ENCODE assay signal across 8 cellular contexts in the genomic region with DNA sequence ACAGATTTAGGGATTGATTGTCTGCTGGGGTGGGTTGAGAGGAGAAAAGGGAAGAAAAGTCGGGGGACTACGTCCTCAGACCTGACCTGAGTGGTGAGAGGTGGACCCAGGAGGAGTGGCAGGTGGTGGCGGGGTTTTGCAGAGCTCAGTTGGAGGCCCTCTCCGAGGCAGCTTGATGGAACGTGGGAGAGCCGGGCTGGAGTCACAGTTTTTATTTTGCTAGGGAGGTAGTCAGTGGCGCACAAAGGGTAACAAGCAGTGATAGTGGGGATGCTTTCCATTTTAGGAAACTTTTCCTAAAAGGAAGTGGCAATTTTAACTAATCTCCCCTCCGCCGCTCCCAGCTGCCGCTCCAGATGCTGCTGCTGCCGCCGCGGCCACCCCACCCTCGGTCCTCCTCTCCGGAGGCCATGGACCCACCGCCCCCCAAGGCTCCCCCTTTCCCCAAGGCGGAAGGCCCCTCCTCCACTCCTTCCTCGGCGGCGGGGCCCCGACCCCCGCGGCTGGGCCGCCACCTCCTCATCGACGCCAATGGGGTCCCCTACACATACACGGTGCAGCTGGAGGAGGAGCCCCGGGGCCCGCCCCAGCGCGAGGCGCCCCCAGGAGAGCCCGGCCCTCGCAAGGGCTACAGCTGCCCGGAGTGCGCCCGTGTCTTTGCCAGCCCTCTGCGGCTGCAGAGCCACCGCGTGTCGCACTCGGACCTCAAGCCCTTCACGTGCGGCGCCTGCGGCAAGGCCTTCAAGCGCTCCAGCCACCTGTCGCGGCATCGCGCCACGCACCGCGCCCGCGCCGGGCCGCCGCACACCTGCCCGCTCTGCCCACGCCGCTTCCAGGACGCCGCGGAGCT.
DNase-seq lines count a peak whose midpoint lies in the region; ATAC-seq and TF ChIP-seq lines count a peak whose summit lies in the region.

No MANE protein-coding gene starts in this region.

- H3K27me3 Mint-ChIP-seq in activated naive CD4-positive, alpha-beta T cell treated with anti-CD3 and anti-CD28 coated beads, Interleukin-2, amount 50 U/mL, for 24 hours = no peaks in the 10 kb centered on the region

- no peaks in the 10 kb centered on the region for H3K9me3 ChIP-seq in KOPT-K1 (ENCODE audit: insufficient read depth, low read length, poor library complexity, severe bottlenecking)

- peaks cover 9% of the 10 kb centered on the region for H3K36me3 Mint-ChIP-seq in activated naive CD4-positive, alpha-beta T cell treated with anti-CD3 and anti-CD28 coated beads, Interleukin-2, amount 50 U/mL, for 24 hours

- H3K4me1 Mint-ChIP-seq in activated naive CD4-positive, alpha-beta T cell treated with anti-CD3 and anti-CD28 coated beads, Interleukin-2, amount 50 U/mL, for 24 hours = peaks cover 57% of the 10 kb centered on the region

- H3K27ac ChIP-seq in KOPT-K1 (ENCODE audit: low read depth, low read length, poor library complexity, severe bottlenecking) = peak overlapping the region; percentile 72

- H3K4me3 ChIP-seq in iPS-11a (ENCODE audit: low read depth, low read length) = peak overlapping the region; percentile 87

- no peak for TF ChIP-seq CTCF in GM10266 (IDR thresholded peaks at IDR 0.05; ENCODE audit: control insufficient read depth, insufficient read depth, low read depth, missing control alignments)

- peak; percentile 50 for DNase-seq in GM10266 (ENCODE audit: extremely low spot score)
- DNase-seq in stimulated activated CD4-positive, alpha-beta T cell treated with anti-CD3 and anti-CD28 coated beads, Interleukin-15, amount 100 ng/mL, for 24 hours = peak; percentile 64

- H3K9me3 Mint-ChIP-seq in activated naive CD4-positive, alpha-beta T cell treated with anti-CD3 and anti-CD28 coated beads, Interleukin-2, amount 50 U/mL, for 24 hours = no peaks in the 10 kb centered on the region

- H3K36me3 ChIP-seq in KOPT-K1 (ENCODE audit: insufficient read depth, low read length) = peaks cover 19% of the 10 kb centered on the region

- no peak for ATAC-seq in HG03159 (IDR thresholded peaks at IDR 0.05; ENCODE audit: unreplicated experiment)
- ATAC-seq in GM19328 (IDR thresholded peaks at IDR 0.05; ENCODE audit: unreplicated experiment) = no peak
- ATAC-seq in GM21717 (IDR thresholded peaks at IDR 0.05; ENCODE audit: unreplicated experiment) = no peak

- peak overlapping the region; percentile 97 for H3K4me3 Mint-ChIP-seq in activated naive CD4-positive, alpha-beta T cell treated with anti-CD3 and anti-CD28 coated beads, Interleukin-2, amount 50 U/mL, for 24 hours

- H3K27ac Mint-ChIP-seq in activated naive CD4-positive, alpha-beta T cell treated with anti-CD3 and anti-CD28 coated beads, Interleukin-2, amount 50 U/mL, for 24 hours = peak overlapping the region; percentile 99
